1 cellular context compared by ENCODE assay signal in the genomic region with DNA sequence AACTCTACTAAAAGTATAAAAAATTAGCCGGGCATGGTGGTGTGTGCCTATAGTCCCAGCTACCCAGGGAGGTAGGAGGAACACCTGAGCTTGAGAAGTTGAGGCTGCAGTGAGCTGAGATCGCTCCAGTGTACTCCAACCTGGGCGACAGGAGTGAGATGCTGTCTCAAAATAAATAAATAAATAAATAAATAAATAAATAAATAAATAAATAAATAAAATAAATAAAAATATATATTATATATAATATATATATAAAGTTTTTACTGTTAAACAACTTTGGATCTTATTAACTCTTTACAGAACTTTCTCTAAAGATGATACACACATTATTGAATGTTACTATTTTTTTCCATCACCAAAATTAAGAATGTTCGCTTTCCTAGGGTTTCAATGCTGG.
TF ChIP-seq lines count a peak whose summit lies in the region.

No MANE protein-coding gene starts in this region.

TF ChIP-seq in HEK293, 187 proteins besides CTCF, POLR2A, EP300 and RAD21 (continued from another document):
- TF ChIP-seq, protein P1, sequence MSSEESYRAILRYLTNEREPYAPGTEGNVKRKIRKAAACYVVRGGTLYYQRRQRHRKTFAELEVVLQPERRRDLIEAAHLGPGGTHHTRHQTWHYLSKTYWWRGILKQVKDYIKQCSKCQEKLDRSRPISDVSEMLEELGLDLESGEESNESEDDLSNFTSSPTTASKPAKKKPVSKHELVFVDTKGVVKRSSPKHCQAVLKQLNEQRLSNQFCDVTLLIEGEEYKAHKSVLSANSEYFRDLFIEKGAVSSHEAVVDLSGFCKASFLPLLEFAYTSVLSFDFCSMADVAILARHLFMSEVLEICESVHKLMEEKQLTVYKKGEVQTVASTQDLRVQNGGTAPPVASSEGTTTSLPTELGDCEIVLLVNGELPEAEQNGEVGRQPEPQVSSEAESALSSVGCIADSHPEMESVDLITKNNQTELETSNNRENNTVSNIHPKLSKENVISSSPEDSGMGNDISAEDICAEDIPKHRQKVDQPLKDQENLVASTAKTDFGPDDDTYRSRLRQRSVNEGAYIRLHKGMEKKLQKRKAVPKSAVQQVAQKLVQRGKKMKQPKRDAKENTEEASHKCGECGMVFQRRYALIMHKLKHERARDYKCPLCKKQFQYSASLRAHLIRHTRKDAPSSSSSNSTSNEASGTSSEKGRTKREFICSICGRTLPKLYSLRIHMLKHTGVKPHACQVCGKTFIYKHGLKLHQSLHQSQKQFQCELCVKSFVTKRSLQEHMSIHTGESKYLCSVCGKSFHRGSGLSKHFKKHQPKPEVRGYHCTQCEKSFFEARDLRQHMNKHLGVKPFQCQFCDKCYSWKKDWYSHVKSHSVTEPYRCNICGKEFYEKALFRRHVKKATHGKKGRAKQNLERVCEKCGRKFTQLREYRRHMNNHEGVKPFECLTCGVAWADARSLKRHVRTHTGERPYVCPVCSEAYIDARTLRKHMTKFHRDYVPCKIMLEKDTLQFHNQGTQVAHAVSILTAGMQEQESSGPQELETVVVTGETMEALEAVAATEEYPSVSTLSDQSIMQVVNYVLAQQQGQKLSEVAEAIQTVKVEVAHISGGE (tag by site-specific recombination; conservative IDR thresholded peaks at IDR 0.05; ENCODE audit: low read depth): peak; percentile 75
- TF ChIP-seq ZNF510 (tag by site-specific recombination; IDR thresholded peaks at IDR 0.05; ENCODE audit: insufficient replicate concordance): peak; percentile 36
- TF ChIP-seq ZNF629 (tag by site-specific recombination; IDR thresholded peaks at IDR 0.05): 0 out of 2 replicates have a peak, but pooled peaks have one; percentile 28
- TF ChIP-seq, protein P2, sequence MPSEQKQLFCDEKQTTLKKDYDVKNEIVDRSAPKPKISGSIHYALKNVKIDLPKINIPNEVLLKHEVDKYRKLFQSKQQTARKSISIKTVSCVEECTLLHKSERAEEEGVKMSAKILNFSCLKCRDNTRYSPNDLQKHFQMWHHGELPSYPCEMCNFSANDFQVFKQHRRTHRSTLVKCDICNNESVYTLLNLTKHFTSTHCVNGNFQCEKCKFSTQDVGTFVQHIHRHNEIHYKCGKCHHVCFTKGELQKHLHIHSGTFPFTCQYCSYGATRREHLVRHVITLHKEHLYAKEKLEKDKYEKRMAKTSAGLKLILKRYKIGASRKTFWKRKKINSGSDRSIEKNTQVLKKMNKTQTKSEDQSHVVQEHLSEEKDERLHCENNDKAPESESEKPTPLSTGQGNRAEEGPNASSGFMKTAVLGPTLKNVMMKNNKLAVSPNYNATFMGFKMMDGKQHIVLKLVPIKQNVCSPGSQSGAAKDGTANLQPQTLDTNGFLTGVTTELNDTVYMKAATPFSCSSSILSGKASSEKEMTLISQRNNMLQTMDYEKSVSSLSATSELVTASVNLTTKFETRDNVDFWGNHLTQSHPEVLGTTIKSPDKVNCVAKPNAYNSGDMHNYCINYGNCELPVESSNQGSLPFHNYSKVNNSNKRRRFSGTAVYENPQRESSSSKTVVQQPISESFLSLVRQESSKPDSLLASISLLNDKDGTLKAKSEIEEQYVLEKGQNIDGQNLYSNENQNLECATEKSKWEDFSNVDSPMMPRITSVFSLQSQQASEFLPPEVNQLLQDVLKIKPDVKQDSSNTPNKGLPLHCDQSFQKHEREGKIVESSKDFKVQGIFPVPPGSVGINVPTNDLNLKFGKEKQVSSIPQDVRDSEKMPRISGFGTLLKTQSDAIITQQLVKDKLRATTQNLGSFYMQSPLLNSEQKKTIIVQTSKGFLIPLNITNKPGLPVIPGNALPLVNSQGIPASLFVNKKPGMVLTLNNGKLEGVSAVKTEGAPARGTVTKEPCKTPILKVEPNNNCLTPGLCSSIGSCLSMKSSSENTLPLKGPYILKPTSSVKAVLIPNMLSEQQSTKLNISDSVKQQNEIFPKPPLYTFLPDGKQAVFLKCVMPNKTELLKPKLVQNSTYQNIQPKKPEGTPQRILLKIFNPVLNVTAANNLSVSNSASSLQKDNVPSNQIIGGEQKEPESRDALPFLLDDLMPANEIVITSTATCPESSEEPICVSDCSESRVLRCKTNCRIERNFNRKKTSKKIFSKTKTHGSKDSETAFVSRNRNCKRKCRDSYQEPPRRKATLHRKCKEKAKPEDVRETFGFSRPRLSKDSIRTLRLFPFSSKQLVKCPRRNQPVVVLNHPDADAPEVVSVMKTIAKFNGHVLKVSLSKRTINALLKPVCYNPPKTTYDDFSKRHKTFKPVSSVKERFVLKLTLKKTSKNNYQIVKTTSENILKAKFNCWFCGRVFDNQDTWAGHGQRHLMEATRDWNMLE (tag by site-specific recombination; conservative IDR thresholded peaks at IDR 0.05; ENCODE audit: low read depth): peak; percentile 73
- TF ChIP-seq ZXDB (tag by site-specific recombination; IDR thresholded peaks at IDR 0.05): peak; percentile 75
